Comparison of ENCODE assay signal across 9 cellular contexts in genomic region chr3:152199069-152199838, GRCh38.
DNase-seq lines count a peak whose midpoint lies in the region; ATAC-seq, FAIRE-seq and TF ChIP-seq lines count a peak whose summit lies in the region.
"Had no signal": no experiment of that assay in that cellular context is flagged by ENCODE, and none has a peak within 500 bp of the region (broad histone marks: within the 10 kb centered on the region; RNA-seq: fewer than 3 reads in every experiment).

No MANE protein-coding gene starts in this region.

- H3K4me1 Mint-ChIP-seq in activated naive CD8-positive, alpha-beta T cell (ENCODE audit: low read depth), result peaks cover 80% of the 10 kb centered on the region

- H3K9me3 ChIP-seq in pancreas (no peaks in the 10 kb centered on the region), adrenal gland (replicated peaks in 1 of 3) (no peaks in the 10 kb centered on the region)

- H3K4me3 Mint-ChIP-seq in activated naive CD8-positive, alpha-beta T cell, result peak overlapping the region; percentile 78

- H3K27me3 ChIP-seq in pancreas, result no peaks in the 10 kb centered on the region
- no peaks in the 10 kb centered on the region for H3K27me3 ChIP-seq in adrenal gland

- H3K9me3 Mint-ChIP-seq in activated naive CD8-positive, alpha-beta T cell (ENCODE audit: low read depth), result no peaks in the 10 kb centered on the region

- WGBS in pancreas, 2 donors, result 90 to 91% methylated on average over 3 of the region's 3 CpGs
- 72 to 78% (median 74%) methylated on average over 3 of the region's 3 CpGs for WGBS in adrenal gland, 4 donors

- peak overlapping the region in 1 of 4 donors; percentile 45 for H3K27ac ChIP-seq in pancreas
- H3K27ac ChIP-seq in adrenal gland, result peak overlapping the region in 2 of 5 donors; percentile 9 to 49

- H3K27me3 Mint-ChIP-seq in activated naive CD8-positive, alpha-beta T cell, result no peaks in the 10 kb centered on the region

- FAIRE-seq in pancreas (lab: Jason Lieb, UNC), result peak; percentile 43

- no peak for TF ChIP-seq CTCF in pancreas (IDR thresholded peaks at IDR 0.05)
- no peak for TF ChIP-seq CTCF in adrenal gland (IDR thresholded peaks at IDR 0.05)

- H3K4me1 ChIP-seq in pancreas (peaks cover 0 to 28% (median 17%) of the 10 kb centered on the region in 3 donors), adrenal gland (replicated peaks in 1 of 2) (peaks cover 0 to 7% of the 10 kb centered on the region in 2 donors)

- H3K4me3 ChIP-seq in GM08714 (ENCODE audit: low read length), result 0 out of 2 replicates have a peak overlapping the region, but pooled peaks have one; percentile 25
- no peak overlapping the region for H3K4me3 ChIP-seq in pancreas
- H3K4me3 ChIP-seq in adrenal gland, result peak overlapping the region in 1 of 4 donors; percentile 2

- ATAC-seq in HG02571 (IDR thresholded peaks at IDR 0.05; ENCODE audit: unreplicated experiment), result peak; percentile 28
- peak in 2 of 4 donors; percentile 14 to 27 for ATAC-seq in pancreas
- ATAC-seq in HG03135 (IDR thresholded peaks at IDR 0.05; ENCODE audit: unreplicated experiment), result no peak

- DNase-seq in pancreas, result no peak
- DNase-seq in NOMO-1 treated with DMSO at 0.1 percent for 48 hours (lab: John Stamatoyannopoulos, UW; ENCODE audit: unreplicated experiment), result no peak
- no peak for DNase-seq in HT-29 (ENCODE audit: low spot score)
- no peak for DNase-seq in adrenal gland
- DNase-seq: NK-92 treated with Interleukin-12 subunit alpha and Interleukin-12 subunit beta, amount 100 ng/mL, for 24 hours had no signal

- H3K36me3 Mint-ChIP-seq in activated naive CD8-positive, alpha-beta T cell, result peaks cover 2% of the 10 kb centered on the region

- no peaks in the 10 kb centered on the region for H3K36me3 ChIP-seq in pancreas
- no peaks in the 10 kb centered on the region for H3K36me3 ChIP-seq in adrenal gland (replicated peaks in 1 of 2)

- TF ChIP-seq POLR2A in adrenal gland (IDR thresholded peaks at IDR 0.05), result no peak

- intact Hi-C loops in pancreas (cut with DNase I), result no loop called here
- intact Hi-C loops in adrenal gland (cut with DNase I), result no loop called here

- H3K27ac Mint-ChIP-seq in activated naive CD8-positive, alpha-beta T cell, result peak overlapping the region; percentile 93
